Comparison of ENCODE assay signal across 23 cellular contexts in genomic region chr4:123484291-123484926, GRCh38.
DNase-seq lines count a peak whose midpoint lies in the region; ATAC-seq and TF ChIP-seq lines count a peak whose summit lies in the region.
"Had no signal": no experiment of that assay in that cellular context is flagged by ENCODE, and none has a peak within 500 bp of the region (broad histone marks: within the 10 kb centered on the region; RNA-seq: fewer than 3 reads in every experiment).

No MANE protein-coding gene starts in this region.

- no peak overlapping the region for H3K9ac ChIP-seq in neural progenitor cell
- H3K9ac ChIP-seq: SK-N-SH had no signal

- H3K79me2 ChIP-seq in neural progenitor cell (ENCODE audit: low read depth): no peaks in the 10 kb centered on the region

- H3K27me3 ChIP-seq in neural progenitor cell: no peaks in the 10 kb centered on the region
- H3K27me3 ChIP-seq in right atrium auricular region: no peaks in the 10 kb centered on the region
- H3K27me3 ChIP-seq: pancreas, upper lobe of left lung had no signal

- H3K9me3 ChIP-seq in neural progenitor cell (ENCODE audit: low read depth) (no peaks in the 10 kb centered on the region), right atrium auricular region (no peaks in the 10 kb centered on the region)
- H3K9me3 ChIP-seq: Caco-2, left ventricle myocardium inferior, pancreas, SK-N-SH, upper lobe of left lung had no signal

- H3K4me1 ChIP-seq in neural progenitor cell (no peaks in the 10 kb centered on the region), right atrium auricular region (no peaks in the 10 kb centered on the region)
- H3K4me1 ChIP-seq: left ventricle myocardium inferior had no signal

- H3K27ac ChIP-seq in neural progenitor cell (no peak overlapping the region), right atrium auricular region (no peak overlapping the region)
- H3K27ac ChIP-seq: HL-60, left ventricle myocardium inferior, pancreas, RWPE1, upper lobe of left lung had no signal

- H3K27me3 Mint-ChIP-seq in neural progenitor cell (ENCODE audit: insufficient read depth, low read depth): peaks cover 6% of the 10 kb centered on the region
- H3K27me3 Mint-ChIP-seq in natural killer cell treated with Interleukin-12 subunit alpha and Interleukin-12 subunit beta and Interleukin-15 and Interleukin-18, amount 100 ng/mL, for 72 hours: no peaks in the 10 kb centered on the region
- H3K27me3 Mint-ChIP-seq: B cell had no signal

- no peak overlapping the region for H3K4me2 ChIP-seq in neural progenitor cell
- H3K4me2 ChIP-seq: SK-N-SH had no signal

- no peak overlapping the region for H3K4me3 ChIP-seq in neural progenitor cell
- no peak overlapping the region for H3K4me3 ChIP-seq in right atrium auricular region
- H3K4me3 ChIP-seq: left ventricle myocardium inferior, pancreas, upper lobe of left lung had no signal

- H3K36me3 ChIP-seq in neural progenitor cell: no peaks in the 10 kb centered on the region
- no peaks in the 10 kb centered on the region for H3K36me3 ChIP-seq in right atrium auricular region
- H3K36me3 ChIP-seq: left ventricle myocardium inferior, pancreas, upper lobe of left lung had no signal

- H3F3A ChIP-seq in neural progenitor cell (ENCODE audit: low read depth): no peaks in the 10 kb centered on the region

- H3K9me3 Mint-ChIP-seq in neural progenitor cell: peaks cover 11% of the 10 kb centered on the region
- no peaks in the 10 kb centered on the region for H3K9me3 Mint-ChIP-seq in natural killer cell treated with Interleukin-12 subunit alpha and Interleukin-12 subunit beta and Interleukin-15 and Interleukin-18, amount 100 ng/mL, for 72 hours
- H3K9me3 Mint-ChIP-seq: naive thymus-derived CD4-positive, alpha-beta T cell had no signal

- H3K4me3 Mint-ChIP-seq in neural progenitor cell: no peak overlapping the region
- no peak overlapping the region for H3K4me3 Mint-ChIP-seq in natural killer cell treated with Interleukin-12 subunit alpha and Interleukin-12 subunit beta and Interleukin-15 and Interleukin-18, amount 100 ng/mL, for 72 hours
- H3K4me3 Mint-ChIP-seq: B cell; naive thymus-derived CD4-positive, alpha-beta T cell had no signal

- peaks cover 27% of the 10 kb centered on the region for H3K4me1 Mint-ChIP-seq in neural progenitor cell
- peaks cover 16 to 19% of the 10 kb centered on the region in 2 donors for H3K4me1 Mint-ChIP-seq in natural killer cell treated with Interleukin-12 subunit alpha and Interleukin-12 subunit beta and Interleukin-15 and Interleukin-18, amount 100 ng/mL, for 72 hours (ENCODE audit: low read depth in 2 of 2)

- H2AFZ ChIP-seq in neural progenitor cell (replicated peaks): no peak overlapping the region

- DNase-seq in NCI-H1436 (lab: John Stamatoyannopoulos, UW): peak; percentile 13
- DNase-seq in NCI-H1436 treated with DMSO at 0.1 percent for 48 hours (lab: John Stamatoyannopoulos, UW): no peak
- DNase-seq in NCI-H146 (lab: John Stamatoyannopoulos, UW): peak; percentile 56
- DNase-seq in NCI-H82 treated with DMSO at 0.1 percent for 48 hours (lab: John Stamatoyannopoulos, UW; ENCODE audit: unreplicated experiment): peak; percentile 88
- DNase-seq in neural progenitor cell (ENCODE audit: low spot score): no peak
- no peak for DNase-seq in right atrium auricular region (ENCODE audit: low spot score)
- DNase-seq in NK-92 treated with Interleukin-12 subunit alpha and Interleukin-12 subunit beta, amount 100 ng/mL, for 24 hours (lab: John Stamatoyannopoulos, UW): no peak
- no peak for DNase-seq in natural killer cell treated with Interleukin-12 subunit alpha and Interleukin-12 subunit beta and Interleukin-15 and Interleukin-18, amount 100 ng/mL, for 72 hours (ENCODE audit: low spot score)
- DNase-seq: activated CD8-positive, alpha-beta memory T cell treated with anti-CD3 and anti-CD28 coated beads, Interleukin-2, amount 50 U/mL, for 48 hours; activated effector memory CD4-positive, alpha-beta T cell treated with Interleukin-2 at 50 U/mL for 16 hours; Caco-2; hippocampal formation; left ventricle myocardium inferior; naive thymus-derived CD4-positive, alpha-beta T cell; NCI-H2107; pancreas; SK-N-SH; stimulated activated CD8-positive, alpha-beta memory T cell treated with anti-CD3 and anti-CD28 coated beads, Interleukin-4, amount 100 ng/mL, for 48 hours had no signal

- peaks cover 7% of the 10 kb centered on the region for H3K36me3 Mint-ChIP-seq in neural progenitor cell
- H3K36me3 Mint-ChIP-seq in natural killer cell treated with Interleukin-12 subunit alpha and Interleukin-12 subunit beta and Interleukin-15 and Interleukin-18, amount 100 ng/mL, for 72 hours: no peaks in the 10 kb centered on the region
- H3K36me3 Mint-ChIP-seq: naive thymus-derived CD4-positive, alpha-beta T cell had no signal

- ATAC-seq in natural killer cell treated with Interleukin-12 subunit alpha and Interleukin-12 subunit beta and Interleukin-15 and Interleukin-18, amount 100 ng/mL, for 72 hours: no peak
- ATAC-seq: naive thymus-derived CD4-positive, alpha-beta T cell; pancreas; sciatic nerve had no signal

- TF ChIP-seq CTCF in neural progenitor cell (IDR thresholded peaks at IDR 0.05) (no peak), right atrium auricular region (IDR thresholded peaks at IDR 0.05) (no peak)

- H4K20me1 ChIP-seq in neural progenitor cell (ENCODE audit: low read depth): no peaks in the 10 kb centered on the region

- peak overlapping the region; percentile 74 for H3K27ac Mint-ChIP-seq in neural progenitor cell
- H3K27ac Mint-ChIP-seq in natural killer cell treated with Interleukin-12 subunit alpha and Interleukin-12 subunit beta and Interleukin-15 and Interleukin-18, amount 100 ng/mL, for 72 hours: no peak overlapping the region
- H3K27ac Mint-ChIP-seq: B cell; naive thymus-derived CD4-positive, alpha-beta T cell had no signal

Comparison
In these comparisons a context has a peak if more than half of its experiments do, and no peak if none do; other contexts are left out.
1. DNase-seq: peak in NCI-H1436 (single experiment), NCI-H146 (single experiment) and NCI-H82 treated with DMSO at 0.1 percent for 48 hours (single experiment); none in NCI-H1436 treated with DMSO at 0.1 percent for 48 hours (single experiment), neural progenitor cell (single experiment), right atrium auricular region (single experiment), NK-92 treated with Interleukin-12 subunit alpha and Interleukin-12 subunit beta, amount 100 ng/mL, for 24 hours (single experiment) and natural killer cell treated with Interleukin-12 subunit alpha and Interleukin-12 subunit beta and Interleukin-15 and Interleukin-18, amount 100 ng/mL, for 72 hours (single experiment).